Comparison of ENCODE assay signal across 29 cellular contexts in the genomic region with DNA sequence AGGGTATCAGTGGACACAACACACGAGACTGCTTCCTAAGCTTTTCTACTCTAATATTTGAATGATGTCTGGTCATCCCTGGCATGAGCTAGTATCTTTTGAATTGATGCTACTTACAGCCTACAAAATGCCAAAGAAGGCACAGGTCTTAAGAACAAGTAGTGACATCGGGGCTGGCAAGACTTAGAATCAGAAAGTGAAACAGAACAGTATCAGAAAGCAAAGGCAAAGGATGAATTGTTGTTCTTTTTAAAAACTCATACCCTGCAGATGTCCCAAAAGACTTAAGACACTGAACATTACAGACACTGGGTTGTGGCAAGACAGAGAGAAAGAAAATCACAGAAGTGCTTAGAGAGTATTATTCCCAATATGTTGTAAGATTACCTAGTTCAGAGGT. TPM values are rescaled to one million over a fixed set of nuclear protein-coding genes. Genes with fewer than 3 reads are reported as not detected.
"Had no signal": no experiment of that assay in that cellular context is flagged by ENCODE, and none has a peak within 500 bp of the region (broad histone marks: within the 10 kb centered on the region; RNA-seq: fewer than 3 reads in every experiment).

No MANE protein-coding gene starts in this region.

- H2AFZ ChIP-seq: parathyroid adenoma had no signal

- H3K27ac ChIP-seq: heart left ventricle, parathyroid adenoma, prostate gland, spleen, testis, tibial nerve, upper lobe of right lung, vagina had no signal

- DNase-seq: dermis blood vessel endothelial cell; foreskin melanocyte; heart left ventricle; hippocampal formation; kidney glomerular epithelial cell; naive thymus-derived CD4-positive, alpha-beta T cell; nephron progenitor cell; spleen; stimulated activated CD4-positive, alpha-beta T cell treated with anti-CD3 and anti-CD28 coated beads, Interleukin-15, amount 100 ng/mL, for 24 hours; stimulated activated CD4-positive, alpha-beta T cell treated with anti-CD3 and anti-CD28 coated beads, Interleukin-1b, Interleukin-23, amount 100 ng/mL, for 48 hours; stimulated activated CD4-positive, alpha-beta T cell treated with anti-CD3 and anti-CD28 coated beads, Interleukin-4, amount 100 ng/mL, for 4 hours; stimulated activated naive B cell treated with anti-CD40 and anti-IgM and Interleukin-4, amounts not matched to agents 10 μg/mL and 1 μg/mL and 100 μg/mL, for 72 hours; stimulated activated naive CD8-positive, alpha-beta T cell treated with anti-CD3 and anti-CD28 coated beads, Interleukin-15, amount 100 ng/mL, for 72 hours; testis; upper lobe of right lung had no signal

- H3K4me3 Mint-ChIP-seq: nephron progenitor cell; stimulated activated naive B cell treated with anti-CD40 and anti-IgM and Interleukin-4, amounts not matched to agents 10 μg/mL and 1 μg/mL and 100 μg/mL, for 72 hours; stimulated activated naive CD8-positive, alpha-beta T cell treated with anti-CD3 and anti-CD28 coated beads, Interleukin-15, amount 100 ng/mL, for 72 hours had no signal

- H3K4me1 ChIP-seq: heart left ventricle, parathyroid adenoma, prostate gland, testis, upper lobe of right lung, vagina had no signal

- ATAC-seq: heart left ventricle; naive thymus-derived CD4-positive, alpha-beta T cell; sciatic nerve; stimulated activated naive B cell treated with anti-CD40 and anti-IgM and Interleukin-4, amounts not matched to agents 10 μg/mL and 1 μg/mL and 100 μg/mL, for 72 hours; stimulated activated naive CD8-positive, alpha-beta T cell treated with anti-CD3 and anti-CD28 coated beads, Interleukin-15, amount 100 ng/mL, for 72 hours; upper lobe of right lung had no signal

- H3K4me3 ChIP-seq: heart left ventricle, prostate gland, spleen, testis, tibial nerve, upper lobe of right lung, vagina had no signal

- H3K9me3 Mint-ChIP-seq: nephron progenitor cell; stimulated activated naive B cell treated with anti-CD40 and anti-IgM and Interleukin-4, amounts not matched to agents 10 μg/mL and 1 μg/mL and 100 μg/mL, for 72 hours; stimulated activated naive CD8-positive, alpha-beta T cell treated with anti-CD3 and anti-CD28 coated beads, Interleukin-15, amount 100 ng/mL, for 72 hours had no signal

- H3K4me1 Mint-ChIP-seq: nephron progenitor cell; stimulated activated naive B cell treated with anti-CD40 and anti-IgM and Interleukin-4, amounts not matched to agents 10 μg/mL and 1 μg/mL and 100 μg/mL, for 72 hours; stimulated activated naive CD8-positive, alpha-beta T cell treated with anti-CD3 and anti-CD28 coated beads, Interleukin-15, amount 100 ng/mL, for 72 hours had no signal

- H3K9me3 ChIP-seq: heart left ventricle, prostate gland, spleen, testis, tibial nerve, upper lobe of right lung, vagina had no signal

- H3K27me3 ChIP-seq: heart left ventricle, spleen, testis, tibial nerve, upper lobe of right lung, vagina had no signal

- H3K36me3 ChIP-seq: prostate gland had no signal

- H3K79me2 ChIP-seq: parathyroid adenoma had no signal

- H3K27me3 Mint-ChIP-seq: naive thymus-derived CD4-positive, alpha-beta T cell; stimulated activated naive B cell treated with anti-CD40 and anti-IgM and Interleukin-4, amounts not matched to agents 10 μg/mL and 1 μg/mL and 100 μg/mL, for 72 hours; stimulated activated naive CD8-positive, alpha-beta T cell treated with anti-CD3 and anti-CD28 coated beads, Interleukin-15, amount 100 ng/mL, for 72 hours had no signal

- H3K27ac Mint-ChIP-seq: nephron progenitor cell; stimulated activated naive B cell treated with anti-CD40 and anti-IgM and Interleukin-4, amounts not matched to agents 10 μg/mL and 1 μg/mL and 100 μg/mL, for 72 hours; stimulated activated naive CD8-positive, alpha-beta T cell treated with anti-CD3 and anti-CD28 coated beads, Interleukin-15, amount 100 ng/mL, for 72 hours had no signal

- H3K9ac ChIP-seq: parathyroid adenoma had no signal

RNA-seq across cellular contexts. Expression of a gene that starts 34.6 kb away (rescaled TPM):
- total RNA-seq: dermis blood vessel endothelial cell; glomerular endothelial cell; heart left ventricle; liver; lung microvascular endothelial cell; mesenteric fat pad; mononuclear cell; naive thymus-derived CD4-positive, alpha-beta T cell; omental fat pad; renal cortical epithelial cell; sciatic nerve; skeletal muscle tissue; spleen; subcutaneous adipose tissue; tibial nerve; upper lobe of right lung; vagina had no signal

RNA-seq across cellular contexts. Expression of a gene that starts 49.8 kb away (rescaled TPM):
- total RNA-seq: dermis blood vessel endothelial cell; glomerular endothelial cell; lung microvascular endothelial cell; mononuclear cell; naive thymus-derived CD4-positive, alpha-beta T cell; renal cortical epithelial cell; sciatic nerve; skeletal muscle tissue; spleen; tibial nerve; vagina had no signal
